ENCODE assay signal across 29 cellular contexts in the genomic region with DNA sequence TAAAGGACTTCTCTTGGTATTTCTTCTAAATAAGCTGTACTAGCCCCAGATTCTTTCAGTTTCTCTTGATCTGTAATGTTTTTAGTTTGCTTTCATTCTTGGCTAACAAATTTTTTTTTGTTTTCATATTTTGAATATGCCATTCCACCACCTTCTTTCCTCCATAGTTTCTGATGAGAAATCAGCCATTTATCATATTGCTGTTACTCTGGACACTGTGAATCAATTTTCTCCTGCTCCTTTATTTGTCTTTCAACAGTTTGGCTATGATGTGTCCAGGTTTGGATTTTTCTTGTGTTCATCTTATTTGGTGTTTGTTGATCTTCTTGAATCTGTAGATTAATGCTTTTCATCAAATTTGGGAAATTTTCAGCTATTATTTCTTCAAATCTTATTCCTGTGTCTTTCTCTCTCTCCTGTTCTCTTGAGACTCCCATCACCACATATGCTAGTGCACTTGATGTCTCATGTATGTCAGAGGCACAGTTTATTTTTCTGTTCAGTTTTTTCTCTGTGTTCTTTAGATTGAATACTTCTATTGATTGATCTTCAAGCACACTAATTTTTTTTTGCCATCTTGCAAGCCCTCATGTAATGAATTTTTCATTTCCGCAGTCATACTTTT. TPM values are rescaled to one million over a fixed set of nuclear protein-coding genes. Genes with fewer than 3 reads are reported as not detected.
"Had no signal": no experiment of that assay in that cellular context is flagged by ENCODE, and none has a peak within 500 bp of the region (broad histone marks: within the 10 kb centered on the region; RNA-seq: fewer than 3 reads in every experiment).

No MANE protein-coding gene starts in this region.

- DNase-seq: naive thymus-derived CD4-positive, alpha-beta T cell; natural killer cell; occipital lobe; ovary; posterior cingulate gyrus; psoas muscle; right cardiac atrium; spleen; stimulated activated CD4-positive, alpha-beta T cell treated with anti-CD3 and anti-CD28 coated beads, Interleukin-12 subunit alpha, Interleukin-12 subunit beta, amount 100 ng/mL, for 4 hours; stimulated activated CD4-positive, alpha-beta T cell treated with anti-CD3 and anti-CD28 coated beads, Interleukin-1b, Interleukin-23, amount 100 ng/mL, for 48 hours; stimulated activated CD4-positive, alpha-beta T cell treated with anti-CD3 and anti-CD28 coated beads, Interleukin-4, amount 100 ng/mL, for 1 hour; stimulated activated CD4-positive, alpha-beta T cell treated with anti-CD3 and anti-CD28 coated beads, Interleukin-4, amount 100 ng/mL, for 4 hours; stimulated activated CD8-positive, alpha-beta memory T cell treated with anti-CD3 and anti-CD28 coated beads, Interleukin-4, amount 100 ng/mL, for 48 hours; stimulated activated naive CD4-positive, alpha-beta T cell; stimulated activated naive CD8-positive, alpha-beta T cell treated with anti-CD3 and anti-CD28 coated beads, Interleukin-15, amount 100 ng/mL, for 72 hours; stimulated activated naive CD8-positive, alpha-beta T cell treated with anti-CD3 and anti-CD28 coated beads, Interleukin-15, Interleukin-2, amounts not matched to agents 100 U/mL and 50 U/mL, for 24 hours; substantia nigra; testis; tibial artery; trophoblast cell; upper lobe of left lung; uterus had no signal

- H3K79me2 ChIP-seq: parathyroid adenoma had no signal

- H3K4me1 ChIP-seq: neural progenitor cell, parathyroid adenoma, psoas muscle, spleen, suprapubic skin, testis, tibial artery, upper lobe of left lung, uterus had no signal

- H3K36me3 ChIP-seq: ovary, suprapubic skin, tibial artery, upper lobe of left lung, uterus had no signal

- H3K9me3 ChIP-seq: ovary, testis had no signal

- H3K4me3 ChIP-seq: neural progenitor cell, ovary, psoas muscle, skin epidermis, smooth muscle cell, spleen, suprapubic skin, testis, tibial artery, upper lobe of left lung, uterus had no signal

- H3K27me3 ChIP-seq: neural progenitor cell, ovary, suprapubic skin, testis, upper lobe of left lung, uterus had no signal

- H3K27ac ChIP-seq: neural progenitor cell, ovary, parathyroid adenoma, psoas muscle, skin epidermis, spleen, suprapubic skin, testis, tibial artery, upper lobe of left lung, uterus had no signal

- H3K9ac ChIP-seq: neural progenitor cell, parathyroid adenoma had no signal

- ATAC-seq: naive thymus-derived CD4-positive, alpha-beta T cell; natural killer cell; psoas muscle; right cardiac atrium; sciatic nerve; stimulated activated memory B cell treated with anti-CD40 and anti-IgM and Interleukin-4, amounts not matched to agents 10 μg/mL and 1 μg/mL and 100 μg/mL, for 72 hours; stimulated activated naive CD8-positive, alpha-beta T cell treated with anti-CD3 and anti-CD28 coated beads, Interleukin-15, amount 100 ng/mL, for 72 hours; stimulated activated naive CD8-positive, alpha-beta T cell treated with anti-CD3 and anti-CD28 coated beads, Interleukin-15, Interleukin-2, amounts not matched to agents 100 U/mL and 50 U/mL, for 24 hours had no signal

- H3K4me2 ChIP-seq: neural progenitor cell, smooth muscle cell had no signal

- H2AFZ ChIP-seq: neural progenitor cell, parathyroid adenoma had no signal

RNA-seq across cellular contexts. Expression of gene ELFN1, which starts 15.0 kb away (rescaled TPM):
- polyA plus RNA-seq: naive thymus-derived CD4-positive, alpha-beta T cell had no signal
